Comparison of ENCODE assay signal across 1 cellular context in genomic region chr5:178308541-178309092, GRCh38.
TF ChIP-seq lines count a peak whose summit lies in the region.

No MANE protein-coding gene starts in this region.

TF ChIP-seq in HepG2, 621 proteins besides CTCF, POLR2A, EP300 and RAD21 (continued from another document):
- no peak for TF ChIP-seq ZUFSP (CRISPR knock-in tag; IDR thresholded peaks at IDR 0.05; ENCODE audit: borderline replicate concordance)
